ENCODE assay signal across 14 cellular contexts in genomic region chr11:119696378-119697157, GRCh38. TPM values are rescaled to one million over a fixed set of nuclear protein-coding genes. Genes with fewer than 3 reads are reported as not detected.
A peak's percentile ranks its signal among the peaks of the same experiment; 100 is the strongest.
DNase-seq lines count a peak whose midpoint lies in the region; TF ChIP-seq lines count a peak whose summit lies in the region.
"Had no signal": no experiment of that assay in that cellular context is flagged by ENCODE, and none has a peak within 500 bp of the region (broad histone marks: within the 10 kb centered on the region; RNA-seq: fewer than 3 reads in every experiment).

No MANE protein-coding gene starts in this region.

- H3K36me3 ChIP-seq in esophagus (ENCODE audit: control insufficient read depth in 2 of 2, insufficient read depth in 2 of 2, low read length in 1 of 2) (no peaks in the 10 kb centered on the region), transverse colon (no peaks in the 10 kb centered on the region)
- H3K36me3 ChIP-seq: left lung, thoracic aorta had no signal

- H3K27me3 ChIP-seq in esophagus (ENCODE audit: control insufficient read depth in 1 of 2, insufficient read depth in 2 of 2, low read length in 2 of 2) = no peaks in the 10 kb centered on the region
- no peaks in the 10 kb centered on the region for H3K27me3 ChIP-seq in transverse colon
- H3K27me3 ChIP-seq: left lung had no signal

- TF ChIP-seq POLR2A in transverse colon (IDR thresholded peaks at IDR 0.05) = no peak

- WGBS in esophagus, 2 donors = 42 to 67% methylated on average over 19 of the region's 19 CpGs
- 55 to 64% methylated on average over 2 to 19 of the region's 19 CpGs for WGBS in transverse colon (ENCODE audit: low coverage in 1 of 2), 2 donors

- DNase-seq in NCI-H2171 treated with DMSO at 0.1 percent for 48 hours (lab: John Stamatoyannopoulos, UW) = peak; percentile 44
- DNase-seq in NCI-H2171 (lab: John Stamatoyannopoulos, UW) = no peak
- DNase-seq in NCI-H526 treated with DMSO at 0.1 percent for 48 hours (lab: John Stamatoyannopoulos, UW) = peak; percentile 30
- DNase-seq in transverse colon = peak; percentile 44
- no peak for DNase-seq in NCI-H2107 (lab: John Stamatoyannopoulos, UW)
- DNase-seq in NOMO-1 treated with DMSO at 0.1 percent for 48 hours (lab: John Stamatoyannopoulos, UW; ENCODE audit: unreplicated experiment) = no peak
- no peak for DNase-seq in pons (ENCODE audit: low spot score)
- DNase-seq: activated CD4-positive, alpha-beta T cell treated with anti-CD3 and anti-CD28 coated beads, Interleukin-2, amount 10 ng/mL, durations not matched to agents 24 days and 14 days; effector CD8-positive, alpha-beta T cell; glutamatergic neuron; left lung; NCI-H1048 had no signal

- peaks cover 3 to 55% of the 10 kb centered on the region in 2 donors for H3K4me1 ChIP-seq in esophagus (ENCODE audit: control insufficient read depth in 2 of 2, insufficient read depth in 2 of 2, low read length in 1 of 2)
- H3K4me1 ChIP-seq in transverse colon = peaks cover 8 to 55% (median 49%) of the 10 kb centered on the region in 4 donors

- intact Hi-C loops in transverse colon (cut with DNase I; ENCODE audit: low total_unique reads) = no loop called here

- TF ChIP-seq EP300 in transverse colon (IDR thresholded peaks at IDR 0.05; ENCODE audit: low read depth) = no peak

- no peak for TF ChIP-seq CTCF in transverse colon (IDR thresholded peaks at IDR 0.05)

- no peak overlapping the region for H3K4me3 ChIP-seq in esophagus (ENCODE audit: low read depth in 1 of 2, low read length in 2 of 2)
- H3K4me3 ChIP-seq in transverse colon = no peak overlapping the region
- H3K4me3 ChIP-seq: left lung, thoracic aorta had no signal

- in situ Hi-C loops in transverse colon (cut with MboI; ENCODE audit: low pct_ligation_motif_present in 1 of 4, low pct_unique_long_range_greater_than_20kb in 1 of 4, low sequenced_read_pairs in 3 of 4) = no loop called here

- H3K9me3 ChIP-seq in esophagus (ENCODE audit: control insufficient read depth in 2 of 2, insufficient read depth in 1 of 2, low read depth in 1 of 2, low read length in 1 of 2) = no peaks in the 10 kb centered on the region
- H3K9me3 ChIP-seq in transverse colon = no peaks in the 10 kb centered on the region
- H3K9me3 ChIP-seq: left lung, thoracic aorta had no signal

- H3K27ac ChIP-seq in esophagus (ENCODE audit: low read depth in 2 of 2, low read length in 1 of 2) (peak overlapping the region; percentile 97 to 99), transverse colon (peak overlapping the region in 2 of 4 donors; percentile 32 to 39)
- H3K27ac ChIP-seq: left lung, thoracic aorta had no signal

RNA-seq across cellular contexts. Expression of gene NECTIN1, which starts 32.4 kb away (rescaled TPM):
- polyA plus RNA-seq in esophagus = 10 to 100 TPM; 79.6 to 89.9 TPM
- total RNA-seq in transverse colon = 10 to 100 TPM; 11.0 to 71.2 (median 12.6) TPM

Comparison
In these comparisons a context has a peak if more than half of its experiments do, and no peak if none do; other contexts are left out.
1. DNase-seq: peak in NCI-H2171 treated with DMSO at 0.1 percent for 48 hours (single experiment), NCI-H526 treated with DMSO at 0.1 percent for 48 hours (single experiment) and transverse colon (single experiment); none in NCI-H2171 (single experiment), NCI-H2107 (single experiment), NOMO-1 treated with DMSO at 0.1 percent for 48 hours (single experiment) and pons (single experiment).